In genomic region chr7:83820641-83821040, GRCh38 we compare ENCODE assay signal across 34 cellular contexts.
"Had no signal": no experiment of that assay in that cellular context is flagged by ENCODE, and none has a peak within 500 bp of the region (broad histone marks: within the 10 kb centered on the region; RNA-seq: fewer than 3 reads in every experiment).

No MANE protein-coding gene starts in this region.

- H3K36me3 ChIP-seq: MG63 had no signal

- H3K27me3 ChIP-seq: MG63 had no signal

- H3K9ac ChIP-seq: KMS-11 had no signal

- H3K9me3 ChIP-seq: MG63 had no signal

- H3K4me2 ChIP-seq: KMS-11 had no signal

- H3K4me3 ChIP-seq: MG63 had no signal

- DNase-seq: Karpas-422, KG1, MG63, MM.1S, MV-4-11, NCI-H1048, NCI-H1092, NCI-H1092 treated with DMSO at 0.1 percent for 48 hours, NCI-H1105, NCI-H1105 treated with DMSO at 0.1 percent for 48 hours, NCI-H1417, NCI-H1417 treated with DMSO at 0.1 percent for 48 hours, NCI-H1436, NCI-H1436 treated with DMSO at 0.1 percent for 48 hours, NCI-H146, NCI-H1694, NCI-H1694 treated with DMSO at 0.1 percent for 48 hours, NCI-H187, NCI-H187 treated with DMSO at 0.1 percent for 48 hours, NCI-H1930, NCI-H2029, NCI-H2029 treated with DMSO at 0.1 percent for 48 hours, NCI-H2081, NCI-H2081 treated with DMSO at 0.1 percent for 48 hours, NCI-H2107, NCI-H2171, NCI-H2171 treated with DMSO at 0.1 percent for 48 hours, NCI-H2227 treated with DMSO at 0.1 percent for 48 hours, NCI-H226, NCI-H345, NCI-H446, NCI-H446 treated with DMSO at 0.1 percent for 48 hours, NCI-H510A had no signal

- H3K27ac ChIP-seq: KMS-11 had no signal
